8 cellular contexts compared by ENCODE assay signal in the genomic region with DNA sequence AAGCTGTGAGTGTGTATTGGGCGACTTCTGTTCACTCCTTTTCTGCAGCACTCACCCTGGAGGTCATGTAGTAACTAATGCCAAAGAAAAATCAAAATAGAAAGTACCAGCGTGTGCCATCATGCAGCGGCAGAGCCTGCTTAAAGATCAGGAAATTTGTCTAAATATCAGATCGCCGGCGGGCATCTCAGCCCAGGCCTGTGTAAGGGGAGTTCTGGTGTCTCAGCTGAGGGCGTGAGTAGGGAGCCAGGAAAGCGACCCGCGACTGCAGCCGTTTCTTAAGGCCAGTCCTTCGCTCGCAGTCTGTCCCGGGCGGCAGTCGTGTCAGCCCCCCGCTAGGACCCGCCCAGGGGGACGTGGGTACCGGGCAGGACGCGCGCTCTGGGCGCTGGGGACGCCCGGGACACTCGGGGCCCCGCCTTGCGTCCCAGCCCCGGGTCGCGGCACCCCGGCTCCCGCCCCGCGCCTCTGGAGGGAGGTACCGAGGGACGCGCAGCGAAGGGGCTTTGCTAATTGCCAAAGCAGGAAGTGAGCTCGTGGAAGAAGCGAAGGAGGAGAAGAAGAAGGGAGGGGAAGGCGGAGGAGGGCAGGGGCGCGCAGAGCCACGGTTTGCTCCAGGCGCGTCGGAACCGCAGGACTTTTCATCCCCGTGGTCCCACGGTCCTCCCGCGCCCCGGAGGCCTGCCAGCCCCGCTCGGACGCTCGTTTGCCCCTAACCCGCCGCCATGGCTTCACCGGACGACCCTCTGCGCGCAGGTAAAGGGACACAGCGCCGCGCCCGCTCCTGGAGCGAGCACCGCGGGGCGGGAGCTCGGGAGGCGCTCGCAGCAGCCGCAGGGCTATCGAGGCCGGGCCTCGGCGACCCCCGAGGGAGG. TPM values are rescaled to one million over a fixed set of nuclear protein-coding genes. Genes with fewer than 3 reads are reported as not detected.
DNase-seq lines count a peak whose midpoint lies in the region; ATAC-seq and TF ChIP-seq lines count a peak whose summit lies in the region.

No MANE protein-coding gene starts in this region.

- no peak for TF ChIP-seq CTCF in stomach (IDR thresholded peaks at IDR 0.05)

- under 1% methylated on average over 82 of the region's 82 CpGs for WGBS in HUES64
- 0 to 1% (median 0%) methylated on average over 37 to 82 of the region's 82 CpGs for WGBS in stomach, 5 donors

- peak overlapping the region; percentile 81 for H3K9ac ChIP-seq in HUES64 (ENCODE audit: low read depth, low read length)

- H3K36me3 ChIP-seq in HUES64 (ENCODE audit: insufficient read depth, low read length) (no peaks in the 10 kb centered on the region), stomach (no peaks in the 10 kb centered on the region)

- no peak for TF ChIP-seq EP300 in stomach (IDR thresholded peaks at IDR 0.05)

- intact Hi-C loops in stomach (cut with DNase I; ENCODE audit: low total_unique reads): no loop called here

- peak in 1 of 4 donors; percentile 10 for TF ChIP-seq POLR2A in stomach (IDR thresholded peaks at IDR 0.05)

- H3K4me3 ChIP-seq in HUES64 (ENCODE audit: low read length): peak overlapping the region; percentile 91
- H3K4me3 ChIP-seq in mononuclear cell (ENCODE audit: low read length): peak overlapping the region; percentile 46
- H3K4me3 ChIP-seq in stomach: peak overlapping the region; percentile 60 to 92 (median 80)

- peaks cover 44% of the 10 kb centered on the region for H3K27me3 ChIP-seq in HUES64 (ENCODE audit: insufficient read depth, low read length)
- peaks cover 8% of the 10 kb centered on the region for H3K27me3 ChIP-seq in mononuclear cell (ENCODE audit: insufficient read depth, low read length)
- H3K27me3 ChIP-seq in stomach: peaks cover 0 to 28% (median 11%) of the 10 kb centered on the region in 3 donors

- H3K9me3 ChIP-seq in HUES64 (ENCODE audit: insufficient read depth, low read depth, low read length) (no peaks in the 10 kb centered on the region), mononuclear cell (ENCODE audit: low read depth, low read length) (no peaks in the 10 kb centered on the region), stomach (no peaks in the 10 kb centered on the region)

- ATAC-seq in GM19468 (IDR thresholded peaks at IDR 0.05; ENCODE audit: extremely low read depth, unreplicated experiment) (peak; percentile 20), GM21576 (IDR thresholded peaks at IDR 0.05; ENCODE audit: unreplicated experiment) (no peak)

- DNase-seq in D341Med (ENCODE audit: low spot score) (peak; percentile 80), stomach (peak; percentile 63)
- peak; percentile 53 for DNase-seq in activated CD4-positive, alpha-beta T cell treated with anti-CD3 and anti-CD28 coated beads for 48 hours
- peak; percentile 54 for DNase-seq in effector CD4-positive, alpha-beta T cell

- H3K27ac ChIP-seq in HUES64 (ENCODE audit: low read depth, low read length) (no peak overlapping the region), stomach (peak overlapping the region; percentile 80 to 92 (median 84))

- H3K4me1 ChIP-seq in HUES64 (ENCODE audit: insufficient read depth, low read length) (peaks cover 21% of the 10 kb centered on the region), mononuclear cell (ENCODE audit: insufficient read depth, low read length) (peaks cover 25% of the 10 kb centered on the region), stomach (peaks cover 15 to 54% (median 29%) of the 10 kb centered on the region in 4 donors)

RNA-seq across cellular contexts. Expression of a gene that starts 1.1 kb away (rescaled TPM):
- polyA plus RNA-seq in HUES64 (2013, experiment 1 of 2): 3.1 TPM
- polyA plus RNA-seq in HUES64 (2013, experiment 2 of 2): 4.0 TPM
- total RNA-seq in mononuclear cell: 1.8 TPM
- total RNA-seq in stomach: 10 to 100 TPM in 3 of 5 donors, 1 to 10 TPM in 1, not detected in 1; 5.1 to 13.8 (median 11.8) TPM
- polyA plus RNA-seq in stomach: 1 to 10 TPM; 3.7 to 6.6 (median 4.7) TPM
